13 cellular contexts compared by ENCODE assay signal in genomic region chr3:130582457-130583155, GRCh38.
DNase-seq lines count a peak whose midpoint lies in the region; ATAC-seq and TF ChIP-seq lines count a peak whose summit lies in the region.
"Had no signal": no experiment of that assay in that cellular context is flagged by ENCODE, and none has a peak within 500 bp of the region (broad histone marks: within the 10 kb centered on the region; RNA-seq: fewer than 3 reads in every experiment).

No MANE protein-coding gene starts in this region.

- ATAC-seq in GM18868 (IDR thresholded peaks at IDR 0.05; ENCODE audit: unreplicated experiment) = peak; percentile 99
- ATAC-seq in GM21723 (IDR thresholded peaks at IDR 0.05; ENCODE audit: unreplicated experiment) = peak; percentile 81
- peak; percentile 62 for ATAC-seq in HG03354 (IDR thresholded peaks at IDR 0.05; ENCODE audit: poor library complexity, severe bottlenecking, unreplicated experiment)

- no peaks in the 10 kb centered on the region for H3K27me3 ChIP-seq in parathyroid adenoma (ENCODE audit: control insufficient read depth, insufficient read depth, low read length)
- H3K27me3 ChIP-seq: cardiac muscle cell had no signal

- peak overlapping the region; percentile 26 for H3K27ac ChIP-seq in parathyroid adenoma
- H3K27ac ChIP-seq: cardiac muscle cell had no signal

- H3K4me3 ChIP-seq in parathyroid adenoma (ENCODE audit: low read depth, low read length) = no peak overlapping the region
- H3K4me3 ChIP-seq: cardiac muscle cell had no signal

- H2AFZ ChIP-seq in parathyroid adenoma = no peak overlapping the region

- H3K36me3 ChIP-seq in parathyroid adenoma (ENCODE audit: control insufficient read depth, insufficient read depth, low read length) = no peaks in the 10 kb centered on the region
- H3K36me3 ChIP-seq: cardiac muscle cell had no signal

- no peak for TF ChIP-seq CTCF in parathyroid adenoma (IDR thresholded peaks at IDR 0.05)

- H3K9ac ChIP-seq in parathyroid adenoma = no peak overlapping the region

- H3K9me3 ChIP-seq in parathyroid adenoma (ENCODE audit: control insufficient read depth, low read length) = no peaks in the 10 kb centered on the region

- intact Hi-C loops in head of caudate nucleus (cut with DNase I) = no loop called here

- peaks cover 11% of the 10 kb centered on the region for H3K4me1 ChIP-seq in parathyroid adenoma

- H3K4me2 ChIP-seq in parathyroid adenoma (ENCODE audit: low read length) = no peak overlapping the region

- no peaks in the 10 kb centered on the region for H3K79me2 ChIP-seq in parathyroid adenoma

- DNase-seq in GM03348 (ENCODE audit: low spot score) = no peak
- no peak for DNase-seq in NCI-H345 (lab: John Stamatoyannopoulos, UW)
- no peak for DNase-seq in head of caudate nucleus
- no peak for DNase-seq in medulla oblongata (ENCODE audit: extremely low spot score)
- DNase-seq: activated CD4-positive, alpha-beta T cell treated with anti-CD3 and anti-CD28 coated beads, Interleukin-2, amount 50 U/mL, for 1 hour; activated naive CD4-positive, alpha-beta T cell treated with Interleukin-2 at 50 U/mL for 16 hours; GDM1; stimulated activated CD4-positive, alpha-beta T cell treated with anti-CD3 and anti-CD28 coated beads, Interleukin-4, amount 100 ng/mL, for 4 hours had no signal
